ENCODE assay signal across 19 cellular contexts in genomic region chr16:21703156-21703555, GRCh38. TPM values are rescaled to one million over a fixed set of nuclear protein-coding genes. Genes with fewer than 3 reads are reported as not detected.
DNase-seq lines count a peak whose midpoint lies in the region; ATAC-seq, FAIRE-seq and TF ChIP-seq lines count a peak whose summit lies in the region.
"Had no signal": no experiment of that assay in that cellular context is flagged by ENCODE, and none has a peak within 500 bp of the region (broad histone marks: within the 10 kb centered on the region; RNA-seq: fewer than 3 reads in every experiment).

No MANE protein-coding gene starts in this region.

- in situ Hi-C loops in HepG2 (cut with HindIII; ENCODE audit: extremely low pct_ligation_motif_present, low pct_unique_long_range_greater_than_20kb), result no loop called here

- POLR2A ChIA-PET in HepG2 (lab: Yijun Ruan, JAX) (no interaction called here), activated B cell treated with CpG ODN at 0.5 μM for 24 hours (lab: Charles Lee) (no interaction called here)
- POLR2A ChIA-PET in CD8-positive, alpha-beta T cell (lab: Charles Lee), result no interaction called here

- TF ChIP-seq EP300 in HepG2 (IDR thresholded peaks at IDR 0.05; ENCODE audit: low read depth in 2 of 2, low read length in 2 of 2) (no peak), HepG2 (CRISPR knock-in tag; IDR thresholded peaks at IDR 0.05; ENCODE audit: borderline replicate concordance) (no peak)

- no peak overlapping the region for H3K27ac Mint-ChIP-seq in activated B cell treated with CpG ODN at 0.5 μM for 24 hours
- H3K27ac Mint-ChIP-seq in CD8-positive, alpha-beta T cell, result no peak overlapping the region
- H3K27ac Mint-ChIP-seq: CD4-positive, alpha-beta memory T cell had no signal

- DNase-seq in HepG2 (ENCODE audit: low spot score) (no peak), right lobe of liver (no peak), activated B cell treated with CpG ODN at 0.5 μM for 24 hours (no peak)
- no peak for DNase-seq in CD8-positive, alpha-beta T cell
- DNase-seq: BE2C; C1 segment of cervical spinal cord; Caco-2; CD4-positive, alpha-beta memory T cell; DMS153; DMS79 treated with DMSO at 0.1 percent for 48 hours; GM23248; H7; HCEC 1CT had no signal

- no peaks in the 10 kb centered on the region for H3K9me3 Mint-ChIP-seq in activated B cell treated with CpG ODN at 0.5 μM for 24 hours
- no peaks in the 10 kb centered on the region for H3K9me3 Mint-ChIP-seq in CD8-positive, alpha-beta T cell
- H3K9me3 Mint-ChIP-seq: CD4-positive, alpha-beta memory T cell had no signal

- H3K4me2 ChIP-seq in HepG2 (ENCODE audit: low read depth, low read length) (no peak overlapping the region), DOHH2 (ENCODE audit: low read length) (peak overlapping the region; percentile 29)

- H3K27me3 ChIP-seq in HepG2 (ENCODE audit: control insufficient read depth in 1 of 2, insufficient read depth in 2 of 2, low read length in 2 of 2) (peaks cover under 1 to 25% of the 10 kb centered on the region in 2 experiments; a peak in 4 of 5 replicates), right lobe of liver (no peaks in the 10 kb centered on the region), DOHH2 (ENCODE audit: control insufficient read depth, low read length) (peaks cover 19% of the 10 kb centered on the region)
- H3K27me3 ChIP-seq in CD8-positive, alpha-beta T cell (ENCODE audit: insufficient read depth, low read length), result no peaks in the 10 kb centered on the region
- H3K27me3 ChIP-seq: BE2C had no signal

- no peaks in the 10 kb centered on the region for H3K9me2 ChIP-seq in DOHH2 (replicated peaks; ENCODE audit: control insufficient read depth, low read length)

- H3F3A ChIP-seq in DOHH2 (ENCODE audit: control insufficient read depth, insufficient read depth), result peaks cover 7% of the 10 kb centered on the region; the same call in 1 of the 2 replicates

- peak overlapping the region; percentile 47 for H3K4me3 Mint-ChIP-seq in activated B cell treated with CpG ODN at 0.5 μM for 24 hours
- H3K4me3 Mint-ChIP-seq in CD8-positive, alpha-beta T cell, result no peak overlapping the region
- H3K4me3 Mint-ChIP-seq: CD4-positive, alpha-beta memory T cell had no signal

- peaks cover 3% of the 10 kb centered on the region for H3K27me3 Mint-ChIP-seq in activated B cell treated with CpG ODN at 0.5 μM for 24 hours
- no peaks in the 10 kb centered on the region for H3K27me3 Mint-ChIP-seq in CD8-positive, alpha-beta T cell (ENCODE audit: low read depth)

- no peak overlapping the region for H2AFZ ChIP-seq in HepG2 (ENCODE audit: low read length)
- H2AFZ ChIP-seq: GM23248 had no signal

- H3K4me3 ChIP-seq in HepG2 (replicated peaks in 1 of 3; ENCODE audit: insufficient read depth in 1 of 3, low read depth in 2 of 3, low read length in 3 of 3) (no peak overlapping the region), right lobe of liver (no peak overlapping the region), DOHH2 (ENCODE audit: low read length) (no peak overlapping the region)
- no peak overlapping the region for H3K4me3 ChIP-seq in CD8-positive, alpha-beta T cell (ENCODE audit: low read depth, low read length)
- H3K4me3 ChIP-seq: GM23248 had no signal

- no TSS peak for BruUV-seq in HepG2 (replicated peaks; lab: Mats Ljungman, UMichigan)

- H3K27ac ChIP-seq in HepG2 (ENCODE audit: extremely low read length, insufficient read depth, low read length) (no peak overlapping the region), right lobe of liver (no peak overlapping the region), DOHH2 (ENCODE audit: low read depth, low read length) (no peak overlapping the region)
- H3K27ac ChIP-seq in CD8-positive, alpha-beta T cell (ENCODE audit: low read depth, low read length), result no peak overlapping the region
- H3K27ac ChIP-seq: GM23248 had no signal

- peaks cover 15% of the 10 kb centered on the region for H3K4me1 Mint-ChIP-seq in activated B cell treated with CpG ODN at 0.5 μM for 24 hours
- H3K4me1 Mint-ChIP-seq in CD8-positive, alpha-beta T cell (ENCODE audit: low read depth), result no peaks in the 10 kb centered on the region

- intact Hi-C loops in HepG2 (cut with micrococcal nuclease; ENCODE audit: unreplicated experiment), result no loop called here
- intact Hi-C loops in right lobe of liver (cut with DNase I), result no loop called here
- intact Hi-C loops in activated B cell treated with CpG ODN at 0.5 μM for 24 hours (cut with micrococcal nuclease), result loop anchor here (1.0 to 10.0 kb wide), 3 partner anchors 46 to 1732 kb away; no protein-coding TSS in a partner anchor
- intact Hi-C loops in CD8-positive, alpha-beta T cell (cut with DNase I, micrococcal nuclease), result no loop called here

- TF ChIP-seq POLR2A in HepG2 (IDR thresholded peaks at IDR 0.05; ENCODE audit: insufficient read depth in 1 of 2, low read depth in 2 of 2, low read length in 2 of 2) (no peak), right lobe of liver (IDR thresholded peaks at IDR 0.05) (no peak)

- no peaks in the 10 kb centered on the region for H3K9me3 ChIP-seq in HepG2 (ENCODE audit: low read length)
- no peaks in the 10 kb centered on the region for H3K9me3 ChIP-seq in right lobe of liver
- no peaks in the 10 kb centered on the region for H3K9me3 ChIP-seq in DOHH2 (ENCODE audit: control insufficient read depth, insufficient read depth, low read length)
- no peaks in the 10 kb centered on the region for H3K9me3 ChIP-seq in CD8-positive, alpha-beta T cell (ENCODE audit: low read length)
- H3K9me3 ChIP-seq: BE2C, Caco-2 had no signal

- H3K4me1 ChIP-seq in HepG2 (ENCODE audit: insufficient read depth, low read length) (no peaks in the 10 kb centered on the region), right lobe of liver (no peaks in the 10 kb centered on the region), DOHH2 (ENCODE audit: control insufficient read depth, low read length) (peaks cover 17% of the 10 kb centered on the region)
- H3K4me1 ChIP-seq in CD8-positive, alpha-beta T cell (ENCODE audit: insufficient read depth, low read length), result no peaks in the 10 kb centered on the region
- H3K4me1 ChIP-seq: BE2C, Caco-2 had no signal

- ATAC-seq in HepG2 (no peak), right lobe of liver (no peak), activated B cell treated with CpG ODN at 0.5 μM for 24 hours (ENCODE audit: low read depth) (no peak), GM21717 (IDR thresholded peaks at IDR 0.05; ENCODE audit: unreplicated experiment) (no peak)
- ATAC-seq in CD8-positive, alpha-beta T cell, result no peak

- WGBS in HepG2 (ENCODE audit: low lambda C conversion rate), result 19% methylated on average over 2 of the region's 2 CpGs
- 42% methylated on average over 2 of the region's 2 CpGs for WGBS in right lobe of liver (ENCODE audit: insufficient coverage, low coverage, low lambda C conversion rate, missing lambda C conversion rate)

- FAIRE-seq in HepG2 (lab: Jason Lieb, UNC), result peak; percentile 26
- FAIRE-seq: G401.6, H1 had no signal

- CTCF ChIA-PET in HepG2 (lab: Yijun Ruan, JAX; ENCODE audit: low intra/inter-chr PET ratio, low total read pairs) (no interaction called here), activated B cell treated with CpG ODN at 0.5 μM for 24 hours (lab: Charles Lee) (interaction anchor here (6.7 kb wide), 1 partner anchor 46 kb away, joined by 54 read pairs; no protein-coding TSS in a partner anchor)
- CTCF ChIA-PET in CD8-positive, alpha-beta T cell (lab: Charles Lee), result interaction anchor here (1.1 to 11.6 kb wide), 3 partner anchors 47 to 119 kb away, joined by 3 to 168 read pairs (median 15); no protein-coding TSS in a partner anchor

- H3K79me2 ChIP-seq in HepG2 (ENCODE audit: insufficient read depth, low read length), result no peaks in the 10 kb centered on the region
- H3K79me2 ChIP-seq in DOHH2 (ENCODE audit: control insufficient read depth, low read length), result no peaks in the 10 kb centered on the region

- H3K36me3 Mint-ChIP-seq in activated B cell treated with CpG ODN at 0.5 μM for 24 hours (ENCODE audit: low read depth), result no peaks in the 10 kb centered on the region
- H3K36me3 Mint-ChIP-seq in CD8-positive, alpha-beta T cell, result no peaks in the 10 kb centered on the region
- H3K36me3 Mint-ChIP-seq: CD4-positive, alpha-beta memory T cell had no signal

- no peak for TF ChIP-seq RAD21 in HepG2 (CRISPR knock-in tag; IDR thresholded peaks at IDR 0.05)

- TF ChIP-seq CTCF in HepG2 (CRISPR knock-in tag; IDR thresholded peaks at IDR 0.05) (no peak), right lobe of liver (IDR thresholded peaks at IDR 0.05) (no peak), DOHH2 (IDR thresholded peaks at IDR 0.05; ENCODE audit: low read depth, low read length, poor library complexity, severe bottlenecking) (no peak), activated B cell treated with CpG ODN at 0.5 μM for 24 hours (IDR thresholded peaks at IDR 0.05) (no peak)
- TF ChIP-seq CTCF in CD8-positive, alpha-beta T cell (IDR thresholded peaks at IDR 0.05), result no peak

- H3K36me3 ChIP-seq in HepG2 (replicated peaks in 1 of 2; ENCODE audit: control insufficient read depth in 1 of 2, insufficient read depth in 2 of 2, low read length in 2 of 2) (no peaks in the 10 kb centered on the region), right lobe of liver (no peaks in the 10 kb centered on the region), DOHH2 (ENCODE audit: control insufficient read depth, low read length) (no peaks in the 10 kb centered on the region)
- no peaks in the 10 kb centered on the region for H3K36me3 ChIP-seq in CD8-positive, alpha-beta T cell (ENCODE audit: insufficient read depth, low read length)
- H3K36me3 ChIP-seq: BE2C had no signal

- H4K20me1 ChIP-seq in HepG2 (ENCODE audit: insufficient read depth, low read length) (no peaks in the 10 kb centered on the region), DOHH2 (ENCODE audit: control insufficient read depth, insufficient read depth, low read depth, low read length) (no peaks in the 10 kb centered on the region)

- no peak overlapping the region for H3K9ac ChIP-seq in HepG2 (ENCODE audit: insufficient read depth, low read depth, low read length)
- H3K9ac ChIP-seq: GM23248 had no signal

RNA-seq across cellular contexts. Expression of gene OTOA, which starts 39.4 kb away (rescaled TPM):
- total RNA-seq in HepG2 (2016; rRNA removed; fragmentation: Illumina TruSeq; extraction: Trizol) (0.11 and 0.15 TPM in 2 replicates), right lobe of liver (under 1 TPM in 4 of 6 experiments, not detected in 2; 0.12 to 0.25 (median 0.17) TPM), activated B cell treated with CpG ODN at 0.5 μM for 24 hours (0.42 and 0.60 TPM in 2 replicates)
- 0.09 and 0.10 TPM in 2 replicates for total RNA-seq in HepG2 (2016; cell fraction: cytosol; rRNA removed; fragmentation: Illumina TruSeq; extraction: Trizol; ENCODE audit: low read depth)
- 0.06 and 0.11 TPM in 2 replicates for total RNA-seq in HepG2 (2016; cell fraction: insoluble cytoplasmic fraction; rRNA removed; fragmentation: Illumina TruSeq; extraction: Trizol)
- total RNA-seq in HepG2 (2016; cell fraction: membrane; rRNA removed; fragmentation: Illumina TruSeq; extraction: Trizol), result 0.10 TPM in 1 of 2 replicates, not detected in the other
- 0.40 and 0.50 TPM in 2 replicates for total RNA-seq in HepG2 (2016; cell fraction: nucleus; rRNA removed; fragmentation: Illumina TruSeq; extraction: Trizol)
- 0.01 and 0.05 TPM in 2 replicates for polyA plus RNA-seq in HepG2 (2011; rRNA removed)
- polyA plus RNA-seq in HepG2 (2011; cell fraction: cytosol; rRNA removed), result 0.04 and 0.09 TPM in 2 replicates
- polyA plus RNA-seq in HepG2 (2011; cell fraction: nucleus; rRNA removed), result 0.06 and 0.10 TPM in 2 replicates
- 0.04 TPM in 1 of 2 replicates, not detected in the other for polyA plus RNA-seq in HepG2 (2012)
- 0.05 TPM in 1 of 2 replicates, not detected in the other for polyA plus RNA-seq in HepG2 (2016; cell fraction: cytosol; fragmentation: Illumina TruSeq; extraction: Trizol; ENCODE audit: low read depth)
- 0.08 TPM in 1 of 2 replicates, not detected in the other for polyA plus RNA-seq in HepG2 (2016; cell fraction: insoluble cytoplasmic fraction; fragmentation: Illumina TruSeq; extraction: Trizol; ENCODE audit: low read depth)
- 0.06 TPM in 1 of 2 replicates, not detected in the other for polyA plus RNA-seq in HepG2 (2016; cell fraction: membrane; fragmentation: Illumina TruSeq; extraction: Trizol; ENCODE audit: low read depth)
- 0.20 and 0.56 TPM in 2 replicates for polyA plus RNA-seq in HepG2 (2016; cell fraction: nucleus; fragmentation: Illumina TruSeq; extraction: Trizol; ENCODE audit: insufficient read depth, low read depth)
- polyA minus RNA-seq in HepG2 (2011; rRNA and poly(A)+ RNA removed; ENCODE audit: low replicate concordance), result 0.05 TPM in 1 of 2 replicates, not detected in the other
- polyA minus RNA-seq in HepG2 (2011; cell fraction: cytosol; rRNA and poly(A)+ RNA removed), result not detected in 2 replicates
- polyA minus RNA-seq in HepG2 (2011; cell fraction: nucleus; rRNA and poly(A)+ RNA removed), result 0.25 and 0.26 TPM in 2 replicates
- under 1 TPM in 1 of 2 experiments, not detected in 1; 0.14 TPM for total RNA-seq in CD8-positive, alpha-beta T cell
- total RNA-seq: Caco-2, GM23248, H7 had no signal
- polyA plus RNA-seq: AG04450; CD4-positive, alpha-beta memory T cell; GM23248 had no signal

RNA-seq across cellular contexts. Expression of gene IGSF6, which starts 50.7 kb away (rescaled TPM):
- total RNA-seq in HepG2 (2016; rRNA removed; fragmentation: Illumina TruSeq; extraction: Trizol) (not detected in 2 replicates), right lobe of liver (10 to 100 TPM in 1 of 6 experiments, 1 to 10 TPM in 5; 1.9 to 20.5 (median 3.4) TPM), activated B cell treated with CpG ODN at 0.5 μM for 24 hours (0.29 and 0.46 TPM in 2 replicates)
- not detected in 2 replicates for total RNA-seq in HepG2 (2016; cell fraction: cytosol; rRNA removed; fragmentation: Illumina TruSeq; extraction: Trizol; ENCODE audit: low read depth)
- total RNA-seq in HepG2 (2016; cell fraction: insoluble cytoplasmic fraction; rRNA removed; fragmentation: Illumina TruSeq; extraction: Trizol), result not detected in 2 replicates
- not detected in 2 replicates for total RNA-seq in HepG2 (2016; cell fraction: membrane; rRNA removed; fragmentation: Illumina TruSeq; extraction: Trizol)
- not detected in 2 replicates for total RNA-seq in HepG2 (2016; cell fraction: nucleus; rRNA removed; fragmentation: Illumina TruSeq; extraction: Trizol)
- not detected in 2 replicates for polyA plus RNA-seq in HepG2 (2011; rRNA removed)
- polyA plus RNA-seq in HepG2 (2011; cell fraction: cytosol; rRNA removed), result not detected in 2 replicates
- polyA plus RNA-seq in HepG2 (2011; cell fraction: nucleus; rRNA removed), result not detected in 2 replicates
- 0.19 and 0.24 TPM in 2 replicates for polyA plus RNA-seq in HepG2 (2012)
- not detected in 2 replicates for polyA plus RNA-seq in HepG2 (2016; cell fraction: cytosol; fragmentation: Illumina TruSeq; extraction: Trizol; ENCODE audit: low read depth)
- not detected in 2 replicates for polyA plus RNA-seq in HepG2 (2016; cell fraction: insoluble cytoplasmic fraction; fragmentation: Illumina TruSeq; extraction: Trizol; ENCODE audit: low read depth)
- not detected in 2 replicates for polyA plus RNA-seq in HepG2 (2016; cell fraction: membrane; fragmentation: Illumina TruSeq; extraction: Trizol; ENCODE audit: low read depth)
- polyA plus RNA-seq in HepG2 (2016; cell fraction: nucleus; fragmentation: Illumina TruSeq; extraction: Trizol; ENCODE audit: insufficient read depth, low read depth), result not detected in 2 replicates
- polyA minus RNA-seq in HepG2 (2011; rRNA and poly(A)+ RNA removed; ENCODE audit: low replicate concordance), result not detected in 2 replicates
- polyA minus RNA-seq in HepG2 (2011; cell fraction: cytosol; rRNA and poly(A)+ RNA removed), result not detected in 2 replicates
- not detected in 2 replicates for polyA minus RNA-seq in HepG2 (2011; cell fraction: nucleus; rRNA and poly(A)+ RNA removed)
- total RNA-seq in CD8-positive, alpha-beta T cell, result under 1 TPM in 1 of 2 experiments, not detected in 1; 0.19 TPM
- total RNA-seq: A172, Caco-2, GM23248, H1, H7 had no signal
- polyA plus RNA-seq: AG04450, H1 had no signal
